In genomic region chr6:168274046-168274952, GRCh38 we compare ENCODE assay signal across 1 cellular context.
TF ChIP-seq lines count a peak whose summit lies in the region.

No MANE protein-coding gene starts in this region.

TF ChIP-seq in HepG2, 621 proteins besides CTCF, POLR2A, EP300 and RAD21 (continues in another document):
- TF ChIP-seq RAD51 (IDR thresholded peaks at IDR 0.05; ENCODE audit: borderline replicate concordance) (no peak), GABPB1 (CRISPR knock-in tag; IDR thresholded peaks at IDR 0.05) (no peak; the same call in 1 of the 2 replicates), ZNF124 (CRISPR knock-in tag; IDR thresholded peaks at IDR 0.05) (peak; percentile 43; the same call in 1 of the 2 replicates), ARNTL (CRISPR knock-in tag; IDR thresholded peaks at IDR 0.05) (peak; percentile 76; the same call in 1 of the 2 replicates), CCDC6 (CRISPR knock-in tag; IDR thresholded peaks at IDR 0.05) (0 out of 2 replicates have a peak, but pooled peaks have one; percentile 17), BATF2 (CRISPR knock-in tag; IDR thresholded peaks at IDR 0.05) (no peak; the same call in 1 of the 2 replicates), WIZ (CRISPR knock-in tag; IDR thresholded peaks at IDR 0.05) (no peak), PREB (CRISPR knock-in tag; IDR thresholded peaks at IDR 0.05) (no peak), ZNF414 (CRISPR knock-in tag; IDR thresholded peaks at IDR 0.05) (no peak), LCORL (IDR thresholded peaks at IDR 0.05) (no peak), LCORL (CRISPR knock-in tag; IDR thresholded peaks at IDR 0.05) (peak; percentile 76; the same call in 1 of the 2 replicates), MAF1 (CRISPR knock-in tag; IDR thresholded peaks at IDR 0.05; ENCODE audit: borderline replicate concordance) (no peak), SOX13 (IDR thresholded peaks at IDR 0.05) (peak; percentile 55; the same call in 1 of the 2 replicates), SOX13 (CRISPR knock-in tag; conservative IDR thresholded peaks at IDR 0.05 in 1 of 2, IDR thresholded peaks at IDR 0.05 in 1 of 2) (peak in 1 of 2 experiments; percentile 84; a peak in 2 of 4 replicates), ZNF281 (CRISPR knock-in tag; IDR thresholded peaks at IDR 0.05; ENCODE audit: borderline replicate concordance) (peak; percentile 69; the same call in 1 of the 2 replicates), FIP1L1 (IDR thresholded peaks at IDR 0.05; ENCODE audit: borderline replicate concordance, insufficient read depth, low read depth, low read length) (no peak), ZNF33B (CRISPR knock-in tag; IDR thresholded peaks at IDR 0.05) (peak; percentile 80; the same call in 1 of the 2 replicates), TEAD3 (CRISPR knock-in tag; optimal IDR thresholded peaks at IDR 0.05; ENCODE audit: borderline replicate concordance) (peak; percentile 82), DR1 (CRISPR knock-in tag; IDR thresholded peaks at IDR 0.05) (peak; percentile 54; the same call in 1 of the 2 replicates), ZFP90 (CRISPR knock-in tag; IDR thresholded peaks at IDR 0.05; ENCODE audit: borderline replicate concordance) (no peak; the same call in 1 of the 2 replicates), MED8 (CRISPR knock-in tag; IDR thresholded peaks at IDR 0.05; ENCODE audit: insufficient replicate concordance) (peak; percentile 62), GFI1 (CRISPR knock-in tag; IDR thresholded peaks at IDR 0.05; ENCODE audit: borderline replicate concordance) (peak; percentile 94), PCBP2 (optimal IDR thresholded peaks at IDR 0.05; ENCODE audit: low read depth, low read length, poor library complexity, severe bottlenecking) (peak; percentile 28), GTF2F1 (IDR thresholded peaks at IDR 0.05; ENCODE audit: low read length) (no peak), HNRNPLL (IDR thresholded peaks at IDR 0.05; ENCODE audit: low read depth, low read length, poor library complexity, severe bottlenecking) (no peak), GMEB2 (CRISPR knock-in tag; IDR thresholded peaks at IDR 0.05; ENCODE audit: low read depth) (no peak), ZSCAN25 (CRISPR knock-in tag; IDR thresholded peaks at IDR 0.05) (peak; percentile 84), ZBTB40 (IDR thresholded peaks at IDR 0.05) (no peak), ZBTB40 (CRISPR knock-in tag; IDR thresholded peaks at IDR 0.05) (no peak), SMC3 (IDR thresholded peaks at IDR 0.05; ENCODE audit: low read length) (peak; percentile 37), RXRA (CRISPR knock-in tag; IDR thresholded peaks at IDR 0.05) (peak; percentile 91), RERE (CRISPR knock-in tag; IDR thresholded peaks at IDR 0.05; ENCODE audit: low read depth) (peak; percentile 82; the same call in 1 of the 2 replicates), TBX2 (CRISPR knock-in tag; IDR thresholded peaks at IDR 0.05; ENCODE audit: borderline replicate concordance) (peak; percentile 96), ATAD3A (CRISPR knock-in tag; IDR thresholded peaks at IDR 0.05) (no peak), XRCC5 (optimal IDR thresholded peaks at IDR 0.05; ENCODE audit: low read length) (peak; percentile 66), MIER3 (CRISPR knock-in tag; IDR thresholded peaks at IDR 0.05; ENCODE audit: borderline replicate concordance) (peak; percentile 23), ZNF251 (CRISPR knock-in tag; IDR thresholded peaks at IDR 0.05) (no peak), SKI (IDR thresholded peaks at IDR 0.05; ENCODE audit: partially characterized antibody) (peak; percentile 73), NPAS2 (CRISPR knock-in tag; IDR thresholded peaks at IDR 0.05; ENCODE audit: borderline replicate concordance) (no peak), MTA1 (CRISPR knock-in tag; IDR thresholded peaks at IDR 0.05; ENCODE audit: borderline replicate concordance) (peak; percentile 97), ZBTB38 (CRISPR knock-in tag; IDR thresholded peaks at IDR 0.05) (0 out of 2 replicates have a peak, but pooled peaks have one; percentile 36), ZNF605 (CRISPR knock-in tag; IDR thresholded peaks at IDR 0.05) (peak; percentile 78), NCOA2 (CRISPR knock-in tag; IDR thresholded peaks at IDR 0.05) (peak; percentile 82)
